In genomic region chr11:111808834-111809233, GRCh38 we compare ENCODE assay signal across 24 cellular contexts.
"Had no signal": no experiment of that assay in that cellular context is flagged by ENCODE, and none has a peak within 500 bp of the region (broad histone marks: within the 10 kb centered on the region; RNA-seq: fewer than 3 reads in every experiment).

No MANE protein-coding gene starts in this region.

- ATAC-seq: activated CD4-positive, alpha-beta T cell treated with anti-CD3 and anti-CD28 coated beads for 36 hours; effector memory CD8-positive, alpha-beta T cell; gastrocnemius medialis; naive thymus-derived CD8-positive, alpha-beta T cell had no signal

- H3K36me3 ChIP-seq: neural progenitor cell, right lobe of liver, uterus had no signal

- H3K27me3 ChIP-seq: gastrocnemius medialis, neural progenitor cell, right lobe of liver, uterus had no signal

- H3K9me3 ChIP-seq: gastrocnemius medialis, lower lobe of right lung, right lobe of liver, thoracic aorta, uterus had no signal

- DNase-seq: activated CD4-positive, alpha-beta T cell treated with anti-CD3 and anti-CD28 coated beads for 36 hours; activated CD4-positive, alpha-beta T cell treated with anti-CD3 and anti-CD28 coated beads, Interleukin-2, amount 50 U/mL, for 4 hours; activated CD4-positive, CD25-positive, alpha-beta regulatory T cell; activated T-cell treated with anti-CD3 and anti-CD28 coated beads for 4 hours; anterior cingulate cortex; cortex of kidney; effector memory CD8-positive, alpha-beta T cell; erythroblast; gastrocnemius medialis; glutamatergic neuron; hypothalamus; immature natural killer cell; kidney; lower lobe of right lung; mesenchymal stem cell; naive thymus-derived CD8-positive, alpha-beta T cell; occipital lobe; right lobe of liver; stimulated activated CD4-positive, alpha-beta T cell treated with anti-CD3 and anti-CD28 coated beads, Interleukin-2, amount 100 ng/mL, for 48 hours; T-helper 1 cell; trophoblast cell; uterus had no signal

- H3K4me1 ChIP-seq: gastrocnemius medialis, neural progenitor cell, uterus had no signal

- H3K4me3 ChIP-seq: gastrocnemius medialis, lower lobe of right lung, neural progenitor cell, right lobe of liver, thoracic aorta, uterus had no signal

- H3K27ac ChIP-seq: gastrocnemius medialis, lower lobe of right lung, neural progenitor cell, right lobe of liver, thoracic aorta, uterus had no signal
